ENCODE assay signal across 1 cellular context in the genomic region with DNA sequence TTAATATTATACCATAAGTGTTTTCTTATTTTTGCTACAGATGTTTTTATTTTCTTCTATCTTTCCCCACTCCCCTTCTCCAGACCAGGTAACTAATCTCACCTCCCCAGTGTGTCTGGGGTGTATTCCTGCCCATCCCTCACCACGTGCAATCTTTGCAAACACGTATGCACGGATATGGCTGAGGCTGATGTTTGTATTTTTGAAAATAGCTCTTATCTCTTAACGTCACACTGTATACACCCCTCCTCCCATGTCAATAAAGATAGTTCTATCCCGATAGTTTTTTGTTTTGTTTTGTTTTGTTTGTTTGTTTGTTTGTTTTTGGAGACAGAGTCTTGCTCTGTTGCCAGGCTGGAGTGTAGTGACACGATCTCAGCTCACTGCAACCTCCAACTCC.
TF ChIP-seq lines count a peak whose summit lies in the region.

No MANE protein-coding gene starts in this region.

TF ChIP-seq in K562, 482 proteins besides CTCF, POLR2A, EP300 and RAD21 (continued from another document):
- TF ChIP-seq, protein P1, sequence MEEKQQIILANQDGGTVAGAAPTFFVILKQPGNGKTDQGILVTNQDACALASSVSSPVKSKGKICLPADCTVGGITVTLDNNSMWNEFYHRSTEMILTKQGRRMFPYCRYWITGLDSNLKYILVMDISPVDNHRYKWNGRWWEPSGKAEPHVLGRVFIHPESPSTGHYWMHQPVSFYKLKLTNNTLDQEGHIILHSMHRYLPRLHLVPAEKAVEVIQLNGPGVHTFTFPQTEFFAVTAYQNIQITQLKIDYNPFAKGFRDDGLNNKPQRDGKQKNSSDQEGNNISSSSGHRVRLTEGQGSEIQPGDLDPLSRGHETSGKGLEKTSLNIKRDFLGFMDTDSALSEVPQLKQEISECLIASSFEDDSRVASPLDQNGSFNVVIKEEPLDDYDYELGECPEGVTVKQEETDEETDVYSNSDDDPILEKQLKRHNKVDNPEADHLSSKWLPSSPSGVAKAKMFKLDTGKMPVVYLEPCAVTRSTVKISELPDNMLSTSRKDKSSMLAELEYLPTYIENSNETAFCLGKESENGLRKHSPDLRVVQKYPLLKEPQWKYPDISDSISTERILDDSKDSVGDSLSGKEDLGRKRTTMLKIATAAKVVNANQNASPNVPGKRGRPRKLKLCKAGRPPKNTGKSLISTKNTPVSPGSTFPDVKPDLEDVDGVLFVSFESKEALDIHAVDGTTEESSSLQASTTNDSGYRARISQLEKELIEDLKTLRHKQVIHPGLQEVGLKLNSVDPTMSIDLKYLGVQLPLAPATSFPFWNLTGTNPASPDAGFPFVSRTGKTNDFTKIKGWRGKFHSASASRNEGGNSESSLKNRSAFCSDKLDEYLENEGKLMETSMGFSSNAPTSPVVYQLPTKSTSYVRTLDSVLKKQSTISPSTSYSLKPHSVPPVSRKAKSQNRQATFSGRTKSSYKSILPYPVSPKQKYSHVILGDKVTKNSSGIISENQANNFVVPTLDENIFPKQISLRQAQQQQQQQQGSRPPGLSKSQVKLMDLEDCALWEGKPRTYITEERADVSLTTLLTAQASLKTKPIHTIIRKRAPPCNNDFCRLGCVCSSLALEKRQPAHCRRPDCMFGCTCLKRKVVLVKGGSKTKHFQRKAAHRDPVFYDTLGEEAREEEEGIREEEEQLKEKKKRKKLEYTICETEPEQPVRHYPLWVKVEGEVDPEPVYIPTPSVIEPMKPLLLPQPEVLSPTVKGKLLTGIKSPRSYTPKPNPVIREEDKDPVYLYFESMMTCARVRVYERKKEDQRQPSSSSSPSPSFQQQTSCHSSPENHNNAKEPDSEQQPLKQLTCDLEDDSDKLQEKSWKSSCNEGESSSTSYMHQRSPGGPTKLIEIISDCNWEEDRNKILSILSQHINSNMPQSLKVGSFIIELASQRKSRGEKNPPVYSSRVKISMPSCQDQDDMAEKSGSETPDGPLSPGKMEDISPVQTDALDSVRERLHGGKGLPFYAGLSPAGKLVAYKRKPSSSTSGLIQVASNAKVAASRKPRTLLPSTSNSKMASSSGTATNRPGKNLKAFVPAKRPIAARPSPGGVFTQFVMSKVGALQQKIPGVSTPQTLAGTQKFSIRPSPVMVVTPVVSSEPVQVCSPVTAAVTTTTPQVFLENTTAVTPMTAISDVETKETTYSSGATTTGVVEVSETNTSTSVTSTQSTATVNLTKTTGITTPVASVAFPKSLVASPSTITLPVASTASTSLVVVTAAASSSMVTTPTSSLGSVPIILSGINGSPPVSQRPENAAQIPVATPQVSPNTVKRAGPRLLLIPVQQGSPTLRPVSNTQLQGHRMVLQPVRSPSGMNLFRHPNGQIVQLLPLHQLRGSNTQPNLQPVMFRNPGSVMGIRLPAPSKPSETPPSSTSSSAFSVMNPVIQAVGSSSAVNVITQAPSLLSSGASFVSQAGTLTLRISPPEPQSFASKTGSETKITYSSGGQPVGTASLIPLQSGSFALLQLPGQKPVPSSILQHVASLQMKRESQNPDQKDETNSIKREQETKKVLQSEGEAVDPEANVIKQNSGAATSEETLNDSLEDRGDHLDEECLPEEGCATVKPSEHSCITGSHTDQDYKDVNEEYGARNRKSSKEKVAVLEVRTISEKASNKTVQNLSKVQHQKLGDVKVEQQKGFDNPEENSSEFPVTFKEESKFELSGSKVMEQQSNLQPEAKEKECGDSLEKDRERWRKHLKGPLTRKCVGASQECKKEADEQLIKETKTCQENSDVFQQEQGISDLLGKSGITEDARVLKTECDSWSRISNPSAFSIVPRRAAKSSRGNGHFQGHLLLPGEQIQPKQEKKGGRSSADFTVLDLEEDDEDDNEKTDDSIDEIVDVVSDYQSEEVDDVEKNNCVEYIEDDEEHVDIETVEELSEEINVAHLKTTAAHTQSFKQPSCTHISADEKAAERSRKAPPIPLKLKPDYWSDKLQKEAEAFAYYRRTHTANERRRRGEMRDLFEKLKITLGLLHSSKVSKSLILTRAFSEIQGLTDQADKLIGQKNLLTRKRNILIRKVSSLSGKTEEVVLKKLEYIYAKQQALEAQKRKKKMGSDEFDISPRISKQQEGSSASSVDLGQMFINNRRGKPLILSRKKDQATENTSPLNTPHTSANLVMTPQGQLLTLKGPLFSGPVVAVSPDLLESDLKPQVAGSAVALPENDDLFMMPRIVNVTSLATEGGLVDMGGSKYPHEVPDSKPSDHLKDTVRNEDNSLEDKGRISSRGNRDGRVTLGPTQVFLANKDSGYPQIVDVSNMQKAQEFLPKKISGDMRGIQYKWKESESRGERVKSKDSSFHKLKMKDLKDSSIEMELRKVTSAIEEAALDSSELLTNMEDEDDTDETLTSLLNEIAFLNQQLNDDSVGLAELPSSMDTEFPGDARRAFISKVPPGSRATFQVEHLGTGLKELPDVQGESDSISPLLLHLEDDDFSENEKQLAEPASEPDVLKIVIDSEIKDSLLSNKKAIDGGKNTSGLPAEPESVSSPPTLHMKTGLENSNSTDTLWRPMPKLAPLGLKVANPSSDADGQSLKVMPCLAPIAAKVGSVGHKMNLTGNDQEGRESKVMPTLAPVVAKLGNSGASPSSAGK (IDR thresholded peaks at IDR 0.05) = peak; percentile 42; the same call in 1 of the 2 replicates
- TF ChIP-seq CBFA2T3 (IDR thresholded peaks at IDR 0.05) (peak; percentile 71), SMARCA4 (IDR thresholded peaks at IDR 0.05) (peak; percentile 17; the same call in 1 of the 2 replicates), MNT (conservative IDR thresholded peaks at IDR 0.05) (0 out of 4 replicates have a peak, but pooled peaks of 1 of the 2 experiments have one; percentile 29), ARID1B (IDR thresholded peaks at IDR 0.05) (peak; percentile 68), L3MBTL2 (IDR thresholded peaks at IDR 0.05) (peak; percentile 46; the same call in 1 of the 2 replicates), TAL1 (IDR thresholded peaks at IDR 0.05) (peak; percentile 59), CBFA2T2 (conservative IDR thresholded peaks at IDR 0.05) (peak; percentile 50), TEAD4 (IDR thresholded peaks at IDR 0.05; ENCODE audit: low read length) (peak; percentile 50; the same call in 1 of the 2 replicates), TEAD4 (CRISPR knock-in tag; IDR thresholded peaks at IDR 0.05; ENCODE audit: borderline replicate concordance) (no peak), GABPB1 (CRISPR knock-in tag; IDR thresholded peaks at IDR 0.05) (no peak), EWSR1 (IDR thresholded peaks at IDR 0.05; ENCODE audit: borderline replicate concordance, low read depth, partially characterized antibody) (no peak)
